1 cellular context compared by ENCODE assay signal in genomic region chr1:231050395-231050794, GRCh38.
A peak's percentile ranks its signal among the peaks of the same experiment; 100 is the strongest.
TF ChIP-seq lines count a peak whose summit lies in the region.

No MANE protein-coding gene starts in this region.

TF ChIP-seq in K562, 482 proteins besides CTCF, POLR2A, EP300 and RAD21 (continued from another document):
- TF ChIP-seq ZNF592 (IDR thresholded peaks at IDR 0.05) (0 out of 2 replicates have a peak, but pooled peaks have one; percentile 33), NCOR1 (IDR thresholded peaks at IDR 0.05) (0 out of 2 replicates have a peak, but pooled peaks have one; percentile 20), MNT (conservative IDR thresholded peaks at IDR 0.05) (no peak), ZNF717 (CRISPR knock-in tag; IDR thresholded peaks at IDR 0.05) (no peak), GABPB2 (CRISPR knock-in tag; conservative IDR thresholded peaks at IDR 0.05) (no peak), GTF2B (IDR thresholded peaks at IDR 0.05; ENCODE audit: extremely low read depth, insufficient read length) (no peak), ZC3H11A (IDR thresholded peaks at IDR 0.05; ENCODE audit: low read depth, low read length) (no peak), SIRT6 (IDR thresholded peaks at IDR 0.05; ENCODE audit: low read depth, low read length) (no peak), RBM22 (IDR thresholded peaks at IDR 0.05; ENCODE audit: low read depth, low read length, poor library complexity, severe bottlenecking) (no peak), SMC3 (conservative IDR thresholded peaks at IDR 0.05; ENCODE audit: insufficient read depth, low read depth, low read length) (no peak), ELF1 (tag; IDR thresholded peaks at IDR 0.05) (peak; percentile 35; the same call in 1 of the 2 replicates), TBP (optimal IDR thresholded peaks at IDR 0.05; ENCODE audit: low read depth, low read length) (no peak), ARID1B (IDR thresholded peaks at IDR 0.05) (peak; percentile 34), ILF3 (IDR thresholded peaks at IDR 0.05; ENCODE audit: borderline replicate concordance) (no peak), LEF1 (IDR thresholded peaks at IDR 0.05) (0 out of 2 replicates have a peak, but pooled peaks have one; percentile 27), ETV5 (CRISPR knock-in tag; IDR thresholded peaks at IDR 0.05; ENCODE audit: low read depth) (no peak), CSDE1 (IDR thresholded peaks at IDR 0.05) (0 out of 4 replicates have a peak, but pooled peaks of 1 of the 2 experiments have one; percentile 24), STAT5A (IDR thresholded peaks at IDR 0.05; ENCODE audit: borderline replicate concordance, low read length) (no peak), ZNF518B (CRISPR knock-in tag; IDR thresholded peaks at IDR 0.05) (no peak), SMARCE1 (IDR thresholded peaks at IDR 0.05) (no peak), SP2 (IDR thresholded peaks at IDR 0.05; ENCODE audit: extremely low read depth, low read depth, low read length, poor library complexity, severe bottlenecking) (no peak), SIN3B (IDR thresholded peaks at IDR 0.05; ENCODE audit: low read depth) (no peak), SMARCA4 (IDR thresholded peaks at IDR 0.05) (peak; percentile 21; the same call in 1 of the 2 replicates), ZNF780A (CRISPR knock-in tag; IDR thresholded peaks at IDR 0.05) (no peak), FOSL1 (tag; conservative IDR thresholded peaks at IDR 0.05) (no peak), ZNF175 (CRISPR knock-in tag; IDR thresholded peaks at IDR 0.05; ENCODE audit: low read depth) (no peak), SRSF7 (optimal IDR thresholded peaks at IDR 0.05; ENCODE audit: low read depth, low read length) (no peak), KLF10 (CRISPR knock-in tag; IDR thresholded peaks at IDR 0.05) (no peak), MED1 (CRISPR knock-in tag; IDR thresholded peaks at IDR 0.05; ENCODE audit: borderline replicate concordance) (no peak), HBP1 (CRISPR knock-in tag; IDR thresholded peaks at IDR 0.05) (no peak), PBX2 (CRISPR knock-in tag; IDR thresholded peaks at IDR 0.05; ENCODE audit: low read depth) (no peak), PBX2 (tag; conservative IDR thresholded peaks at IDR 0.05; ENCODE audit: low read depth) (peak; percentile 59), KLF1 (tag; IDR thresholded peaks at IDR 0.05) (no peak), TGIF2 (CRISPR knock-in tag; IDR thresholded peaks at IDR 0.05) (no peak), ZNF696 (CRISPR knock-in tag; conservative IDR thresholded peaks at IDR 0.05) (no peak), HDAC3 (IDR thresholded peaks at IDR 0.05; ENCODE audit: borderline replicate concordance, partially characterized antibody) (peak; percentile 43), YBX1 (IDR thresholded peaks at IDR 0.05) (no peak), ZKSCAN3 (CRISPR knock-in tag; IDR thresholded peaks at IDR 0.05) (no peak), NR2C1 (IDR thresholded peaks at IDR 0.05) (no peak), NR2C1 (tag; IDR thresholded peaks at IDR 0.05) (no peak)
TF ChIP-seq in K562: peak in this region for 16.
